Comparison of ENCODE assay signal across 8 cellular contexts in genomic region chr2:218895758-218896500, GRCh38. TPM values are rescaled to one million over a fixed set of nuclear protein-coding genes. Genes with fewer than 3 reads are reported as not detected.
DNase-seq lines count a peak whose midpoint lies in the region; ATAC-seq and TF ChIP-seq lines count a peak whose summit lies in the region.

No MANE protein-coding gene starts in this region.

- TF ChIP-seq CTCF in OCI-LY7 (conservative IDR thresholded peaks at IDR 0.05; ENCODE audit: low read length) (no peak), left lung (IDR thresholded peaks at IDR 0.05) (no peak)

- H3K9me3 ChIP-seq in OCI-LY7 (ENCODE audit: low read length) = no peaks in the 10 kb centered on the region
- no peaks in the 10 kb centered on the region for H3K9me3 ChIP-seq in left lung

- H3K27ac ChIP-seq in OCI-LY7 (ENCODE audit: low read depth, low read length, poor library complexity, severe bottlenecking) (peak overlapping the region; percentile 34), left lung (no peak overlapping the region), caudate nucleus (ENCODE audit: low read depth, low read length) (no peak overlapping the region)

- peak; percentile 1 for ATAC-seq in GM18519 (IDR thresholded peaks at IDR 0.05; ENCODE audit: low FRiP score, unreplicated experiment)
- peak; percentile 5 for ATAC-seq in HG02588 (IDR thresholded peaks at IDR 0.05; ENCODE audit: unreplicated experiment)
- peak; percentile 11 for ATAC-seq in left lung
- no peak for ATAC-seq in GM18868 (IDR thresholded peaks at IDR 0.05; ENCODE audit: unreplicated experiment)

- POLR2A ChIA-PET in OCI-LY7 (lab: Charles Lee) = interaction anchor here (1.4 to 5.1 kb wide), 4 partner anchors 9 to 17 kb away, joined by 4 to 86 read pairs (median 19); partner anchors contain the start of gene WNT10A

- H2AFZ ChIP-seq in OCI-LY7 (ENCODE audit: low read length) = peak overlapping the region; percentile 51; the same call in 1 of the 2 replicates

- intact Hi-C loops in OCI-LY7 (cut with micrococcal nuclease; ENCODE audit: unreplicated experiment) (loop anchor here (10.0 kb wide), 1 partner anchor 359 kb away; the partner anchor contains the start of genes TUBA4A and TUBA4B), left lung (cut with DNase I) (no loop called here)

- no TSS peak for BruUV-seq in OCI-LY7 (replicated peaks; lab: Mats Ljungman, UMichigan)

- CTCF ChIA-PET in OCI-LY7 (lab: Charles Lee; ENCODE audit: unreplicated experiment) = interaction anchor here (0.8 to 4.1 kb wide), 4 partner anchors 9 to 19 kb away, joined by 3 to 107 read pairs (median 14); partner anchors contain the start of gene WNT10A

- peaks cover 72% of the 10 kb centered on the region for H3K4me1 ChIP-seq in OCI-LY7 (ENCODE audit: insufficient read depth, low read length, poor library complexity, severe bottlenecking)
- peaks cover 18 to 42% of the 10 kb centered on the region in 2 donors for H3K4me1 ChIP-seq in left lung

- DNase-seq in OCI-LY7 (ENCODE audit: low spot score) (no peak), left lung (no peak), caudate nucleus (lab: John Stamatoyannopoulos, UW) (no peak), COR-L47 (lab: John Stamatoyannopoulos, UW) (no peak), NCI-H146 (lab: John Stamatoyannopoulos, UW) (no peak)

- no peaks in the 10 kb centered on the region for H4K20me1 ChIP-seq in OCI-LY7 (ENCODE audit: insufficient read depth, low read length)

- H3K36me3 ChIP-seq in OCI-LY7 (ENCODE audit: insufficient read depth, low read length) = no peaks in the 10 kb centered on the region
- no peaks in the 10 kb centered on the region for H3K36me3 ChIP-seq in left lung

- H3K79me2 ChIP-seq in OCI-LY7 (ENCODE audit: insufficient read depth, low read depth, low read length) = no peaks in the 10 kb centered on the region

- peaks cover 66 to 99% of the 10 kb centered on the region in 2 donors for H3K27me3 ChIP-seq in left lung

- H3K4me3 ChIP-seq in OCI-LY7 (ENCODE audit: low read depth, low read length, poor library complexity, severe bottlenecking) (peak overlapping the region; percentile 52), left lung (no peak overlapping the region)

- H3K9me2 ChIP-seq in OCI-LY7 (ENCODE audit: insufficient read depth, low read length) = no peaks in the 10 kb centered on the region

- peak overlapping the region; percentile 95 for H3K4me2 ChIP-seq in OCI-LY7 (ENCODE audit: low read length)

RNA-seq across cellular contexts. Expression of gene WNT10A, which starts 15.3 kb away (rescaled TPM):
- 3.6 and 5.5 TPM in 2 replicates for total RNA-seq in OCI-LY7 (2014; rRNA removed; shearing (Covaris generic))
- 6.4 and 11.4 TPM in 2 replicates for total RNA-seq in OCI-LY7 (2022)
- total RNA-seq in left lung = 1 to 10 TPM in 1 of 2 donors, under 1 TPM in 1; 0.47 to 1.1 TPM

RNA-seq across cellular contexts. Expression of gene WNT6, which starts 36.3 kb away (rescaled TPM):
- not detected in 2 replicates for total RNA-seq in OCI-LY7 (2014; rRNA removed; shearing (Covaris generic))
- total RNA-seq in OCI-LY7 (2022) (0.74 and 1.8 TPM in 2 replicates), left lung (not detected)
